30 cellular contexts compared by ENCODE assay signal in the genomic region with DNA sequence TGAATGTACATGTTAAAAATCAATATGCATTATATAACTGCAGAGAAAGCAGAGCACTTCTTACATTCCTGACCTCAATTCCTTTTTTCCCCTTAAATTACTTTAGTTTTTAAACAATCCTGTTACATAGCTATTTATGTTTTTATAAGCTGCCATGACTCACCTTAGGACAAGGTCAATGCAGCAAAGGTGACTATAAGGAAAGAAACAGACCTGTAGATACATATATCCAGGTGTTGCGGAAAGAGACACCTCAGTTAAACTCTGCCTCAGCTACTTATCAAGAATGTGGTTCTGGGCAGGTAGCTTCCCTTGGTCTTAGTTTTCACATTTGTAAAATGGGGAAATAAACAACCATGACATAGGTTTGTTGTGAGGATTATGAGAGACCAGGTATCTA.
DNase-seq lines count a peak whose midpoint lies in the region; ATAC-seq and TF ChIP-seq lines count a peak whose summit lies in the region.
"Had no signal": no experiment of that assay in that cellular context is flagged by ENCODE, and none has a peak within 500 bp of the region (broad histone marks: within the 10 kb centered on the region; RNA-seq: fewer than 3 reads in every experiment).

No MANE protein-coding gene starts in this region.

- intact Hi-C loops in left colon (cut with DNase I, micrococcal nuclease), result no loop called here
- intact Hi-C loops in mucosa of descending colon (cut with DNase I, micrococcal nuclease), result no loop called here
- intact Hi-C loops in mammary epithelial cell (cut with micrococcal nuclease), result no loop called here

- no peak overlapping the region for H2AFZ ChIP-seq in mammary epithelial cell (ENCODE audit: low read depth, low read length)

- no peaks in the 10 kb centered on the region for H4K20me1 ChIP-seq in mammary epithelial cell (ENCODE audit: insufficient read depth, low read length)
- H4K20me1 ChIP-seq: BLaER1; BLaER1 treated with 17β-estradiol and CSF1 and Interleukin-3, amounts not matched to agents 10 nM and 100 nM had no signal

- DNase-seq in DMS53 (lab: John Stamatoyannopoulos, UW) (peak; percentile 31), DMS53 treated with DMSO at 0.1 percent for 48 hours (lab: John Stamatoyannopoulos, UW; ENCODE audit: unreplicated experiment) (no peak), left colon (no peak), mucosa of descending colon (no peak), mammary epithelial cell (no peak), nucleus accumbens (lab: John Stamatoyannopoulos, UW) (no peak)
- DNase-seq: 8988T; ACHN; AML-193; BE2C; C1 segment of cervical spinal cord; Caco-2; Calu3; CD4-positive, alpha-beta memory T cell; CD4-positive, alpha-beta T cell; CD4-positive, CD25-positive, alpha-beta regulatory T cell; CD8-positive, alpha-beta memory T cell; CD8-positive, alpha-beta T cell; COR-L47; DMS 273 treated with DMSO at 0.1 percent for 48 hours; DMS153; DMS79; DMS79 treated with DMSO at 0.1 percent for 48 hours; DND-41; EL had no signal

- CTCF ChIA-PET in mammary epithelial cell (lab: Charles Lee; ENCODE audit: low non-redundant PET), result no interaction called here

- ATAC-seq in left colon (peak; percentile 69), mucosa of descending colon (peak; percentile 65)
- ATAC-seq: A549; CD8-positive, alpha-beta T cell had no signal

- no peak overlapping the region for H3K9ac ChIP-seq in mammary epithelial cell (ENCODE audit: insufficient read depth, low read length)
- H3K9ac ChIP-seq: BLaER1; BLaER1 treated with 17β-estradiol and CSF1 and Interleukin-3, amounts not matched to agents 10 nM and 100 nM had no signal

- H3K27ac ChIP-seq in mammary epithelial cell (ENCODE audit: insufficient read depth, low read depth, low read length), result no peak overlapping the region
- H3K27ac ChIP-seq: 22Rv1; A549; BLaER1; BLaER1 treated with 17β-estradiol and CSF1 and Interleukin-3, amounts not matched to agents 10 nM and 100 nM; C4-2B had no signal

- H3K4me1 ChIP-seq in mucosa of descending colon (ENCODE audit: low read depth) (no peaks in the 10 kb centered on the region), mammary epithelial cell (ENCODE audit: insufficient read depth, low read length) (no peaks in the 10 kb centered on the region)
- H3K4me1 ChIP-seq: BE2C; BLaER1; BLaER1 treated with 17β-estradiol and CSF1 and Interleukin-3, amounts not matched to agents 10 nM and 100 nM; Caco-2 had no signal

- WGBS in mammary epithelial cell (ENCODE audit: low coverage, missing lambda C conversion rate), result 100% methylated on average over 1 of the region's 1 CpG

- no TSS peak for BruUV-seq in mammary epithelial cell (replicated peaks; lab: Mats Ljungman, UMichigan)

- no peak overlapping the region for H3K4me3 ChIP-seq in mucosa of descending colon
- no peak overlapping the region for H3K4me3 ChIP-seq in mammary epithelial cell (replicated peaks in 1 of 3; ENCODE audit: insufficient read depth in 1 of 3, low read depth in 2 of 3, low read length in 3 of 3)
- H3K4me3 ChIP-seq: A549; BLaER1; BLaER1 treated with 17β-estradiol and CSF1 and Interleukin-3, amounts not matched to agents 10 nM and 100 nM had no signal

- TF ChIP-seq CTCF in mucosa of descending colon (IDR thresholded peaks at IDR 0.05), result no peak
- TF ChIP-seq CTCF in mammary epithelial cell (conservative IDR thresholded peaks at IDR 0.05 in 1 of 2, IDR thresholded peaks at IDR 0.05 in 1 of 2; ENCODE audit: extremely low read depth in 1 of 2, insufficient read depth in 1 of 2, low read depth in 1 of 2, low read length in 2 of 2), result no peak

- H3K4me2 ChIP-seq in mammary epithelial cell (ENCODE audit: insufficient read depth, low read depth, low read length), result no peak overlapping the region
- H3K4me2 ChIP-seq: A549; BLaER1; BLaER1 treated with 17β-estradiol and CSF1 and Interleukin-3, amounts not matched to agents 10 nM and 100 nM had no signal

- dilution Hi-C loops in mammary epithelial cell (cut with HindIII; ENCODE audit: low sequenced_read_pairs), result no loop called here

- H3K36me3 ChIP-seq in mucosa of descending colon (ENCODE audit: low read depth) (no peaks in the 10 kb centered on the region), mammary epithelial cell (ENCODE audit: insufficient read depth, low read length) (peaks cover 2% of the 10 kb centered on the region)
- H3K36me3 ChIP-seq: BE2C had no signal

- H3K9me3 ChIP-seq in mucosa of descending colon, result no peaks in the 10 kb centered on the region
- no peaks in the 10 kb centered on the region for H3K9me3 ChIP-seq in mammary epithelial cell (replicated peaks; ENCODE audit: insufficient read depth, low read length)
- H3K9me3 ChIP-seq: A549; BE2C; BLaER1; BLaER1 treated with 17β-estradiol and CSF1 and Interleukin-3, amounts not matched to agents 10 nM and 100 nM; Caco-2 had no signal

- no peaks in the 10 kb centered on the region for H3K79me2 ChIP-seq in mammary epithelial cell (ENCODE audit: insufficient read depth, low read length)

- H3K27me3 ChIP-seq in mammary epithelial cell (ENCODE audit: insufficient read depth, low read length), result no peaks in the 10 kb centered on the region
- H3K27me3 ChIP-seq: BE2C; BLaER1; BLaER1 treated with 17β-estradiol and CSF1 and Interleukin-3, amounts not matched to agents 10 nM and 100 nM had no signal

- in situ Hi-C loops in mammary epithelial cell (cut with MboI; ENCODE audit: low sequenced_read_pairs in 2 of 2), result no loop called here
